In genomic region chr19:9828551-9829063, GRCh38 we compare ENCODE assay signal across 2 cellular contexts.
TF ChIP-seq lines count a peak whose summit lies in the region.

No MANE protein-coding gene starts in this region.

TF ChIP-seq in SK-N-SH, 30 proteins besides CTCF, POLR2A, EP300 and RAD21 (continued from another document):
- TF ChIP-seq ZBTB33 (IDR thresholded peaks at IDR 0.05; ENCODE audit: borderline replicate concordance, low read depth) (no peak), RCOR1 (IDR thresholded peaks at IDR 0.05; ENCODE audit: low read length) (no peak), NFIC (IDR thresholded peaks at IDR 0.05; ENCODE audit: borderline replicate concordance) (no peak), RFX5 (IDR thresholded peaks at IDR 0.05; ENCODE audit: low read length) (no peak), USF2 (IDR thresholded peaks at IDR 0.05; ENCODE audit: borderline replicate concordance, low read depth, low read length) (no peak), RXRA (IDR thresholded peaks at IDR 0.05; ENCODE audit: borderline replicate concordance, low read depth) (no peak), NRF1 (IDR thresholded peaks at IDR 0.05; ENCODE audit: low read depth, low read length) (no peak), USF1 (IDR thresholded peaks at IDR 0.05; ENCODE audit: borderline replicate concordance, low read depth) (no peak), GABPA (IDR thresholded peaks at IDR 0.05; ENCODE audit: low read depth) (no peak), TCF12 (IDR thresholded peaks at IDR 0.05) (no peak), TEAD4 (IDR thresholded peaks at IDR 0.05; ENCODE audit: borderline replicate concordance, insufficient read depth) (no peak), REST (IDR thresholded peaks at IDR 0.05; ENCODE audit: low read depth, low read length) (no peak), JUND (IDR thresholded peaks at IDR 0.05) (no peak), FOSL2 (IDR thresholded peaks at IDR 0.05; ENCODE audit: borderline replicate concordance, low read depth) (no peak), SMC3 (IDR thresholded peaks at IDR 0.05; ENCODE audit: low read depth, low read length) (no peak)

TF ChIP-seq in SK-N-SH treated with all-trans-retinoic acid at 6 μM for 48 hours, 23 proteins besides CTCF, POLR2A, EP300 and RAD21 (continued from another document):
- no peak for TF ChIP-seq PATZ1 (CRISPR knock-in tag; IDR thresholded peaks at IDR 0.05; ENCODE audit: borderline replicate concordance)
- TF ChIP-seq GLIS3 (CRISPR knock-in tag; IDR thresholded peaks at IDR 0.05): no peak
- no peak for TF ChIP-seq ZFP30 (CRISPR knock-in tag; IDR thresholded peaks at IDR 0.05)
- no peak for TF ChIP-seq TCF4 (CRISPR knock-in tag; IDR thresholded peaks at IDR 0.05; ENCODE audit: borderline replicate concordance)
- no peak for TF ChIP-seq CSDC2 (CRISPR knock-in tag; IDR thresholded peaks at IDR 0.05)
- no peak for TF ChIP-seq ZNF565 (CRISPR knock-in tag; conservative IDR thresholded peaks at IDR 0.05; ENCODE audit: low read depth)
